Comparison of ENCODE assay signal across 31 cellular contexts in genomic region chr12:114306646-114307045, GRCh38.
A peak's percentile ranks its signal among the peaks of the same experiment; 100 is the strongest.
DNase-seq lines count a peak whose midpoint lies in the region; ATAC-seq and TF ChIP-seq lines count a peak whose summit lies in the region.
"Had no signal": no experiment of that assay in that cellular context is flagged by ENCODE, and none has a peak within 500 bp of the region (broad histone marks: within the 10 kb centered on the region; RNA-seq: fewer than 3 reads in every experiment).

No MANE protein-coding gene starts in this region.

- no peak overlapping the region for H3K27ac ChIP-seq in H9 (ENCODE audit: insufficient read length, low read depth, low read length)
- H3K27ac ChIP-seq: ascending aorta, heart left ventricle, left lung, transverse colon had no signal

- H2BK15ac ChIP-seq in H9 (ENCODE audit: low read depth, low read length), result no peak overlapping the region

- H3K9me3 ChIP-seq in H9 (ENCODE audit: control insufficient read depth, low read depth, low read length), result peaks cover 4% of the 10 kb centered on the region
- H3K9me3 ChIP-seq: left lung, transverse colon had no signal

- no peak overlapping the region for H3T11ph ChIP-seq in H9 (ENCODE audit: low read length)

- no peaks in the 10 kb centered on the region for H3K79me1 ChIP-seq in H9 (ENCODE audit: insufficient read depth, low read depth, low read length, poor library complexity, severe bottlenecking)

- H3K27me3 ChIP-seq in H9 (ENCODE audit: insufficient read depth, low read length), result no peaks in the 10 kb centered on the region
- H3K27me3 ChIP-seq: ascending aorta, heart left ventricle had no signal

- H3K4me3 Mint-ChIP-seq in H9, result no peak overlapping the region
- H3K4me3 Mint-ChIP-seq: activated T-cell treated with anti-CD3 and anti-CD28 coated beads, Interleukin-2, amount 50 U/mL, for 4 hours; CD4-positive, alpha-beta memory T cell; mesothelial cell of epicardium; naive thymus-derived CD8-positive, alpha-beta T cell had no signal

- no peak overlapping the region for H3K4me2 ChIP-seq in H9 (ENCODE audit: insufficient read depth, insufficient read length, low read length)

- H3K23ac ChIP-seq in H9 (ENCODE audit: insufficient read length, low read depth, low read length), result no peak overlapping the region

- no peak overlapping the region for H3K4ac ChIP-seq in H9 (ENCODE audit: low read depth, low read length)

- TF ChIP-seq CTCF in AG09319 (IDR thresholded peaks at IDR 0.05; ENCODE audit: low read depth, low read length), result no peak
- no peak for TF ChIP-seq CTCF in H9 (conservative IDR thresholded peaks at IDR 0.05)

- peaks cover 2% of the 10 kb centered on the region; the same call in 1 of the 2 replicates for H3K4me1 ChIP-seq in H9 (ENCODE audit: insufficient read depth, low read length)
- H3K4me1 ChIP-seq: heart left ventricle, left lung, transverse colon had no signal

- H3K27me3 Mint-ChIP-seq in H9 (ENCODE audit: low read depth), result peaks cover 10% of the 10 kb centered on the region
- H3K27me3 Mint-ChIP-seq: CD4-positive, alpha-beta memory T cell had no signal

- no peak overlapping the region for H2BK120ac ChIP-seq in H9 (ENCODE audit: low read depth, low read length, poor library complexity, severe bottlenecking)

- H3K9ac ChIP-seq in H9 (ENCODE audit: extremely low read depth, insufficient read length, low read length), result no peak overlapping the region

- no peak overlapping the region for H4K91ac ChIP-seq in H9 (ENCODE audit: insufficient read length, low read depth, low read length)

- in situ Hi-C loops in KBM-7 (cut with MboI; ENCODE audit: low pct_unique_long_range_greater_than_20kb, low sequenced_read_pairs), result no loop called here

- no peak overlapping the region for H2AK5ac ChIP-seq in H9 (ENCODE audit: insufficient read length, low read length)

- H3K36me3 Mint-ChIP-seq in H9 (ENCODE audit: insufficient read depth in 1 of 3, low read depth in 3 of 3), result no peaks in the 10 kb centered on the region
- H3K36me3 Mint-ChIP-seq: CD4-positive, alpha-beta memory T cell; mesothelial cell of epicardium; naive thymus-derived CD8-positive, alpha-beta T cell had no signal

- no peak overlapping the region for H2BK5ac ChIP-seq in H9 (ENCODE audit: insufficient read length, low read length)

- H3K27ac Mint-ChIP-seq in H9, result no peak overlapping the region
- H3K27ac Mint-ChIP-seq: CD4-positive, alpha-beta memory T cell; mesothelial cell of epicardium; naive thymus-derived CD8-positive, alpha-beta T cell had no signal

- H3K18ac ChIP-seq in H9 (ENCODE audit: insufficient read length, low read depth, low read length), result no peak overlapping the region

- H3K56ac ChIP-seq in H9 (ENCODE audit: insufficient read length, low read depth, low read length), result no peak overlapping the region

- H4K20me1 ChIP-seq in H9 (ENCODE audit: control insufficient read depth, insufficient read depth, insufficient read length), result no peaks in the 10 kb centered on the region

- H4K5ac ChIP-seq in H9 (ENCODE audit: insufficient read length, low read depth, low read length), result no peak overlapping the region

- peaks cover 9 to 13% of the 10 kb centered on the region in 2 experiments for H3K4me1 Mint-ChIP-seq in H9
- H3K4me1 Mint-ChIP-seq: CD4-positive, alpha-beta memory T cell; naive thymus-derived CD8-positive, alpha-beta T cell had no signal

- H4K8ac ChIP-seq in H9 (replicated peaks; ENCODE audit: insufficient read length, low read depth, low read length), result no peak overlapping the region

- H3K14ac ChIP-seq in H9 (ENCODE audit: insufficient read depth, low read length), result no peak overlapping the region

- H2BK12ac ChIP-seq in H9 (ENCODE audit: insufficient read length, low read depth, low read length), result no peak overlapping the region

- DNase-seq in AG09319 (ENCODE audit: extremely low read depth, low read depth), result peak; percentile 7
- peak; percentile 8 for DNase-seq in HS-5 (ENCODE audit: low read depth)
- DNase-seq in amniotic epithelial cell (ENCODE audit: low read depth), result peak; percentile 3
- peak; percentile 15 for DNase-seq in kidney tubule cell (ENCODE audit: low spot score)
- DNase-seq in H9, result no peak
- DNase-seq in KBM-7, result no peak
- no peak for DNase-seq in hepatic stellate cell (ENCODE audit: low spot score)
- DNase-seq: activated naive CD4-positive, alpha-beta T cell treated with Interleukin-2 at 50 U/mL for 16 hours; activated T-cell treated with anti-CD3 and anti-CD28 coated beads, Interleukin-2, amount 50 U/mL, for 4 hours; CD4-positive, alpha-beta memory T cell; cerebellar nuclear complex; DMS 273 treated with DMSO at 0.1 percent for 48 hours; GDM1; heart left ventricle; left lung; MV-4-11; naive thymus-derived CD8-positive, alpha-beta T cell; NCI-H1694 treated with DMSO at 0.1 percent for 48 hours; NCI-H526 treated with DMSO at 0.1 percent for 48 hours; retina; stimulated activated CD4-positive, alpha-beta T cell treated with anti-CD3 and anti-CD28 coated beads, Interleukin-12 subunit alpha, Interleukin-12 subunit beta, amount 100 ng/mL, for 4 hours; stimulated activated CD4-positive, alpha-beta T cell treated with anti-CD3 and anti-CD28 coated beads, Interleukin-4, amount 100 ng/mL, for 4 hours; stimulated activated naive CD8-positive, alpha-beta T cell treated with anti-CD3 and anti-CD28 coated beads, Interleukin-15, Interleukin-2, amounts not matched to agents 100 U/mL and 50 U/mL, for 24 hours; transverse colon had no signal

- no peaks in the 10 kb centered on the region for H3K23me2 ChIP-seq in H9 (ENCODE audit: insufficient read length, low read depth, low read length, poor library complexity, severe bottlenecking)

- no peak overlapping the region for H2AFZ ChIP-seq in H9 (ENCODE audit: low read length)

- no peak overlapping the region for H2BK20ac ChIP-seq in H9 (ENCODE audit: low read depth, low read length, poor library complexity, severe bottlenecking)

- no peak for ATAC-seq in HG03097 (IDR thresholded peaks at IDR 0.05; ENCODE audit: low FRiP score, unreplicated experiment)
- ATAC-seq: activated T-cell treated with anti-CD3 and anti-CD28 coated beads, Interleukin-2, amount 50 U/mL, for 4 hours; esophagus mucosa; GM12878; HCT116; heart left ventricle; left lung; naive thymus-derived CD8-positive, alpha-beta T cell; Right ventricle myocardium inferior; stimulated activated naive CD8-positive, alpha-beta T cell treated with anti-CD3 and anti-CD28 coated beads, Interleukin-15, Interleukin-2, amounts not matched to agents 100 U/mL and 50 U/mL, for 24 hours had no signal

- WGBS in H9 (ENCODE audit: extremely low coverage, insufficient read length, low lambda C conversion rate), result no CpG with 5 or more reads among the region's 1 CpG

- H3K79me2 ChIP-seq in H9 (ENCODE audit: insufficient read depth, low read length), result no peaks in the 10 kb centered on the region

- H3K9me3 Mint-ChIP-seq in H9, result no peaks in the 10 kb centered on the region; a peak in 1 of 5 replicates

Comparison
In these comparisons a context has a peak if more than half of its experiments do, and no peak if none do; other contexts are left out.
1. DNase-seq: peak in AG09319 (single experiment), HS-5 (single experiment), amniotic epithelial cell (single experiment) and kidney tubule cell (single experiment); none in H9 (single experiment), KBM-7 (single experiment) and hepatic stellate cell (single experiment).